Comparison of ENCODE assay signal across 19 cellular contexts in genomic region chr11:35997908-35998307, GRCh38. TPM values are rescaled to one million over a fixed set of nuclear protein-coding genes. Genes with fewer than 3 reads are reported as not detected.
DNase-seq lines count a peak whose midpoint lies in the region; ATAC-seq and TF ChIP-seq lines count a peak whose summit lies in the region.
"Had no signal": no experiment of that assay in that cellular context is flagged by ENCODE, and none has a peak within 500 bp of the region (broad histone marks: within the 10 kb centered on the region; RNA-seq: fewer than 3 reads in every experiment).

No MANE protein-coding gene starts in this region.

- peak; percentile 16 for DNase-seq in COLO668 (lab: John Stamatoyannopoulos, UW; ENCODE audit: unreplicated experiment)
- DNase-seq in MM.1S, result peak; percentile 80
- no peak for DNase-seq in caudate nucleus (lab: John Stamatoyannopoulos, UW)
- DNase-seq in lower leg skin (ENCODE audit: low spot score in 2 of 2), result no peak
- DNase-seq in NCI-H1436 (lab: John Stamatoyannopoulos, UW), result no peak
- no peak for DNase-seq in NCI-H524 (lab: John Stamatoyannopoulos, UW)
- DNase-seq in RKO (ENCODE audit: low spot score), result no peak
- DNase-seq: 8988T; BE2C; CD4-positive, alpha-beta T cell; MV-4-11; NCI-H1930; NCI-H510A; OCI-M1; SJCRH30 had no signal

- no peak overlapping the region for H3K9ac ChIP-seq in MM.1S (ENCODE audit: low read length)

- 79 to 82% methylated on average over 4 of the region's 4 CpGs for WGBS in lower leg skin, 2 donors

- peak overlapping the region; percentile 29 for H3K4me2 ChIP-seq in MM.1S (ENCODE audit: low read depth, low read length)

- H3K36me3 ChIP-seq in MM.1S (replicated peaks; ENCODE audit: insufficient read depth, low read length), result no peaks in the 10 kb centered on the region
- H3K36me3 ChIP-seq: BE2C, SJCRH30 had no signal

- H3K9me3 ChIP-seq in MM.1S (replicated peaks; ENCODE audit: insufficient read depth, low read length), result no peaks in the 10 kb centered on the region
- H3K9me3 ChIP-seq: BE2C, SJCRH30 had no signal

- H3K4me1 ChIP-seq in MM.1S (ENCODE audit: low read length), result peaks cover 15% of the 10 kb centered on the region
- H3K4me1 ChIP-seq: BE2C had no signal

- H3K27me3 ChIP-seq in MM.1S (replicated peaks; ENCODE audit: insufficient read depth, low read length), result no peaks in the 10 kb centered on the region
- H3K27me3 ChIP-seq: BE2C, SJCRH30 had no signal

- intact Hi-C loops in lower leg skin (cut with DNase I; ENCODE audit: low total_unique reads), result no loop called here

- H3K4me3 ChIP-seq in MM.1S (ENCODE audit: low read length) (no peak overlapping the region), lower leg skin (ENCODE audit: low read depth, poor library complexity, severe bottlenecking) (no peak overlapping the region)
- H3K4me3 ChIP-seq: K562, SJCRH30 had no signal

- no peaks in the 10 kb centered on the region for H4K20me1 ChIP-seq in MM.1S (ENCODE audit: insufficient read depth, low read length)

- no peak for TF ChIP-seq POLR2A in lower leg skin (IDR thresholded peaks at IDR 0.05)

- peaks cover 8% of the 10 kb centered on the region; the same call in 1 of the 2 replicates for H3F3A ChIP-seq in MM.1S (ENCODE audit: insufficient read depth, low read length)

- H3K27ac ChIP-seq in MM.1S (ENCODE audit: low read length) (peak overlapping the region; percentile 40; the same call in 1 of the 2 replicates), caudate nucleus (ENCODE audit: low read depth, low read length) (peak overlapping the region; percentile 39)
- H3K27ac ChIP-seq: RWPE1, SJCRH30 had no signal

- peak overlapping the region; percentile 64 for H2AFZ ChIP-seq in MM.1S (ENCODE audit: low read length)

- TF ChIP-seq CTCF in MM.1S (IDR thresholded peaks at IDR 0.05; ENCODE audit: low read length) (peak; percentile 11; the same call in 1 of the 2 replicates), lower leg skin (IDR thresholded peaks at IDR 0.05) (no peak)

- peak; percentile 42 for ATAC-seq in GM18909 (IDR thresholded peaks at IDR 0.05; ENCODE audit: poor library complexity, unreplicated experiment)
- ATAC-seq: HCT116, K562 had no signal

- no peaks in the 10 kb centered on the region for H3K79me2 ChIP-seq in MM.1S (ENCODE audit: low read length)

- H3K9me2 ChIP-seq in MM.1S (replicated peaks; ENCODE audit: insufficient read depth, low read length), result no peaks in the 10 kb centered on the region

RNA-seq across cellular contexts. Expression of gene LDLRAD3, which starts 54.0 kb away (rescaled TPM):
- 10 to 100 TPM; 18.6 to 42.6 (median 25.5) TPM for total RNA-seq in lower leg skin

Comparison
In these comparisons a context has a peak if more than half of its experiments do, and no peak if none do; other contexts are left out.
1. DNase-seq: peak in COLO668 (single experiment) and MM.1S (single experiment); none in caudate nucleus (0 of 61), lower leg skin (0 of 2), NCI-H1436 (single experiment), NCI-H524 (0 of 2) and RKO (single experiment).